In genomic region chr6:159101656-159102055, GRCh38 we compare ENCODE assay signal across 23 cellular contexts. TPM values are rescaled to one million over a fixed set of nuclear protein-coding genes. Genes with fewer than 3 reads are reported as not detected.
DNase-seq lines count a peak whose midpoint lies in the region; ATAC-seq and TF ChIP-seq lines count a peak whose summit lies in the region.
"Had no signal": no experiment of that assay in that cellular context is flagged by ENCODE, and none has a peak within 500 bp of the region (broad histone marks: within the 10 kb centered on the region; RNA-seq: fewer than 3 reads in every experiment).

No MANE protein-coding gene starts in this region.

- TF ChIP-seq POLR2A in thyroid gland (IDR thresholded peaks at IDR 0.05) (no peak), breast epithelium (IDR thresholded peaks at IDR 0.05) (no peak)

- H3K4me1 Mint-ChIP-seq in activated naive CD4-positive, alpha-beta T cell treated with anti-CD3 and anti-CD28 coated beads, Interleukin-2, amount 50 U/mL, for 24 hours: peaks cover 88% of the 10 kb centered on the region

- H3K9me2 ChIP-seq in hepatocyte (replicated peaks; ENCODE audit: insufficient read depth): no peaks in the 10 kb centered on the region

- no peaks in the 10 kb centered on the region for H3K9me3 ChIP-seq in hepatocyte (ENCODE audit: low read depth)
- no peaks in the 10 kb centered on the region for H3K9me3 ChIP-seq in thyroid gland
- H3K9me3 ChIP-seq in breast epithelium: no peaks in the 10 kb centered on the region
- H3K9me3 ChIP-seq: lower lobe of right lung, stomach, tibial artery, vagina had no signal

- H3K4me2 ChIP-seq in hepatocyte: no peak overlapping the region
- H3K4me2 ChIP-seq: smooth muscle cell had no signal

- ATAC-seq in HG02571 (IDR thresholded peaks at IDR 0.05; ENCODE audit: unreplicated experiment) (no peak), GM21825 (IDR thresholded peaks at IDR 0.05; ENCODE audit: unreplicated experiment) (no peak)
- ATAC-seq: lower lobe of right lung had no signal

- no peak overlapping the region for H3K4me3 Mint-ChIP-seq in activated naive CD4-positive, alpha-beta T cell treated with anti-CD3 and anti-CD28 coated beads, Interleukin-2, amount 50 U/mL, for 24 hours
- H3K4me3 Mint-ChIP-seq: activated naive CD4-positive, alpha-beta T cell treated with anti-CD3 and anti-CD28 coated beads for 36 hours; neural crest cell had no signal

- H3K27ac ChIP-seq in hepatocyte: peak overlapping the region; percentile 7
- H3K27ac ChIP-seq in thyroid gland: peak overlapping the region in 1 of 3 donors; percentile 86
- H3K27ac ChIP-seq in breast epithelium: no peak overlapping the region
- H3K27ac ChIP-seq: epithelial cell of prostate, lower lobe of right lung, stomach, tibial artery, vagina had no signal

- no peak for DNase-seq in activated naive CD4-positive, alpha-beta T cell treated with Interleukin-2 at 50 U/mL for 16 hours
- DNase-seq in activated CD8-positive, alpha-beta memory T cell treated with anti-CD3 and anti-CD28 coated beads, Interleukin-2, amount 50 U/mL, for 48 hours: peak; percentile 40
- DNase-seq in hepatocyte (ENCODE audit: low spot score): no peak
- DNase-seq in thyroid gland: peak; percentile 19 to 44
- no peak for DNase-seq in breast epithelium (ENCODE audit: low spot score in 2 of 2)
- DNase-seq: activated naive CD4-positive, alpha-beta T cell treated with anti-CD3 and anti-CD28 coated beads for 36 hours; effector CD4-positive, alpha-beta T cell; hypothalamus; lower lobe of right lung; MV-4-11; NCI-H1436; NCI-H2081 treated with DMSO at 0.1 percent for 48 hours; NCI-H345; SIG-M5; stomach; tibial artery had no signal

- intact Hi-C loops in thyroid gland (cut with DNase I) (loop anchor here (5.0 kb wide), 1 partner anchor 59 kb away; the partner anchor contains the start of gene TAGAP), breast epithelium (cut with DNase I; ENCODE audit: low total_unique reads) (no loop called here)

- H3K4me3 ChIP-seq in hepatocyte: no peak overlapping the region
- H3K4me3 ChIP-seq in thyroid gland (replicated peaks in 1 of 3): no peak overlapping the region
- no peak overlapping the region for H3K4me3 ChIP-seq in breast epithelium
- H3K4me3 ChIP-seq: lower lobe of right lung, smooth muscle cell, stomach, tibial artery, vagina had no signal

- H3K4me1 ChIP-seq in hepatocyte (ENCODE audit: insufficient read depth) (peaks cover 18% of the 10 kb centered on the region), thyroid gland (peaks cover 32 to 39% of the 10 kb centered on the region in 2 donors), breast epithelium (peaks cover 3 to 14% of the 10 kb centered on the region in 2 donors)
- H3K4me1 ChIP-seq: vagina had no signal

- no peaks in the 10 kb centered on the region for H4K20me1 ChIP-seq in hepatocyte (ENCODE audit: insufficient read depth, poor library complexity, severe bottlenecking)

- H3K79me2 ChIP-seq in hepatocyte: no peaks in the 10 kb centered on the region

- no peaks in the 10 kb centered on the region for H3K9me3 Mint-ChIP-seq in activated naive CD4-positive, alpha-beta T cell treated with anti-CD3 and anti-CD28 coated beads, Interleukin-2, amount 50 U/mL, for 24 hours
- H3K9me3 Mint-ChIP-seq: activated naive CD4-positive, alpha-beta T cell treated with anti-CD3 and anti-CD28 coated beads for 36 hours; neural crest cell had no signal

- H3K27me3 Mint-ChIP-seq in activated naive CD4-positive, alpha-beta T cell treated with anti-CD3 and anti-CD28 coated beads, Interleukin-2, amount 50 U/mL, for 24 hours: no peaks in the 10 kb centered on the region

- 87% methylated on average over 11 of the region's 11 CpGs for WGBS in hepatocyte (ENCODE audit: low lambda C conversion rate, missing lambda C conversion rate)
- 88 to 91% methylated on average over 11 of the region's 11 CpGs for WGBS in thyroid gland, 2 donors

- no peaks in the 10 kb centered on the region for H3K36me3 Mint-ChIP-seq in activated naive CD4-positive, alpha-beta T cell treated with anti-CD3 and anti-CD28 coated beads, Interleukin-2, amount 50 U/mL, for 24 hours

- TF ChIP-seq CTCF in hepatocyte (IDR thresholded peaks at IDR 0.05; ENCODE audit: poor library complexity) (no peak), thyroid gland (IDR thresholded peaks at IDR 0.05) (no peak), breast epithelium (IDR thresholded peaks at IDR 0.05) (no peak)

- peak overlapping the region; percentile 60 for H3K27ac Mint-ChIP-seq in activated naive CD4-positive, alpha-beta T cell treated with anti-CD3 and anti-CD28 coated beads, Interleukin-2, amount 50 U/mL, for 24 hours
- H3K27ac Mint-ChIP-seq: activated naive CD4-positive, alpha-beta T cell treated with anti-CD3 and anti-CD28 coated beads for 36 hours had no signal

- no peak overlapping the region for H2AFZ ChIP-seq in hepatocyte

- H3K36me3 ChIP-seq in hepatocyte (replicated peaks; ENCODE audit: insufficient read depth, low read depth) (no peaks in the 10 kb centered on the region), thyroid gland (no peaks in the 10 kb centered on the region), breast epithelium (no peaks in the 10 kb centered on the region)
- H3K36me3 ChIP-seq: lower lobe of right lung, stomach, tibial artery, vagina had no signal

- H3K27me3 ChIP-seq in hepatocyte: no peaks in the 10 kb centered on the region
- H3K27me3 ChIP-seq in thyroid gland: no peaks in the 10 kb centered on the region
- H3K27me3 ChIP-seq in breast epithelium: no peaks in the 10 kb centered on the region
- H3K27me3 ChIP-seq: vagina had no signal

RNA-seq across cellular contexts. Expression of gene TAGAP, which starts 56.9 kb away (rescaled TPM):
- total RNA-seq in hepatocyte: 4.4 and 4.9 TPM in 2 replicates
- polyA plus RNA-seq in hepatocyte: 1.9 and 2.9 TPM in 2 replicates
- total RNA-seq in thyroid gland: 1 to 10 TPM; 1.1 to 3.7 (median 1.7) TPM
- total RNA-seq in breast epithelium: 1 to 10 TPM; 2.9 to 4.2 (median 4.1) TPM
- total RNA-seq: neural crest cell, smooth muscle cell had no signal
- polyA plus RNA-seq: smooth muscle cell had no signal

Comparison
In these comparisons a context has a peak if more than half of its experiments do, and no peak if none do; other contexts are left out.
1. DNase-seq: peak in activated CD8-positive, alpha-beta memory T cell treated with anti-CD3 and anti-CD28 coated beads, Interleukin-2, amount 50 U/mL, for 48 hours (single experiment) and thyroid gland (2 of 2); none in activated naive CD4-positive, alpha-beta T cell treated with Interleukin-2 at 50 U/mL for 16 hours (single experiment), hepatocyte (single experiment) and breast epithelium (0 of 2).